In the genomic region with DNA sequence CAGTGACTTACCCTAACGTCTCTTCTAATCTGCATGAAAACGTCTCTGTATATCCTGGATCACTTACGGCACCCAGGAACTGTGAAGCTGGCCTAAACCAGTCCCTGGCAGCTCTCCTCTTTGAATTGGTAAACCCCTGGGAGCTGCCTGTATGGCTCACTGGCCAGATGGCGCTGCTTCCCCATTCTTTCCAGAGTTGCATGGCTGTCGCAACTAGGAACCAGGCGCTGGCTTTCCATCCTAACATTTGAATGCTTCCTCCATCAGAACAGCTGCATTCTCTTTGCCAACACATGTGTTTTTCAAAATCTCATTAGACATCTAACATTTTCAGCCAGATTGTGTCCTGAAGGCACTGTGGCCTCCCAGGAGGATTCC, we compare ENCODE assay signal across 9 cellular contexts. TPM values are rescaled to one million over a fixed set of nuclear protein-coding genes. Genes with fewer than 3 reads are reported as not detected.
DNase-seq lines count a peak whose midpoint lies in the region; ATAC-seq and TF ChIP-seq lines count a peak whose summit lies in the region.
"Had no signal": no experiment of that assay in that cellular context is flagged by ENCODE, and none has a peak within 500 bp of the region (broad histone marks: within the 10 kb centered on the region; RNA-seq: fewer than 3 reads in every experiment).

No MANE protein-coding gene starts in this region.

- H3K4me3 ChIP-seq in AG04449 (ENCODE audit: low read depth, low read length) = no peak overlapping the region
- H3K4me3 ChIP-seq: adrenal gland had no signal

- in situ Hi-C loops in KBM-7 (cut with MboI; ENCODE audit: low pct_unique_long_range_greater_than_20kb, low sequenced_read_pairs) (loop anchor here (25.0 kb wide), 1 partner anchor 231 kb away; no protein-coding TSS in a partner anchor), SK-MEL-5 (cut with HindIII; ENCODE audit: low pct_unique_long_range_greater_than_20kb, low sequenced_read_pairs) (no loop called here)

- no peak for DNase-seq in AG04449 (ENCODE audit: low read depth, low spot score)
- DNase-seq in KBM-7 = peak; percentile 32
- DNase-seq in SK-MEL-5 (ENCODE audit: low read depth, low spot score) = peak; percentile 52
- peak; percentile 34 for DNase-seq in inferior parietal cortex (ENCODE audit: extremely low spot score)
- DNase-seq in NCI-H1048 (lab: John Stamatoyannopoulos, UW) = no peak

- peak; percentile 22 for TF ChIP-seq CTCF in AG04449 (IDR thresholded peaks at IDR 0.05; ENCODE audit: insufficient read depth, low read length, missing control alignments)

- POLR2A ChIA-PET in AG04449 (lab: Yijun Ruan, JAX) = no interaction called here

- ATAC-seq in GM18909 (IDR thresholded peaks at IDR 0.05; ENCODE audit: poor library complexity, unreplicated experiment) (peak; percentile 8), GM21447 (IDR thresholded peaks at IDR 0.05; ENCODE audit: unreplicated experiment) (no peak), GM21381 (IDR thresholded peaks at IDR 0.05; ENCODE audit: unreplicated experiment) (no peak)

- CTCF ChIA-PET in AG04449 (lab: Yijun Ruan, JAX) = interaction anchor here (1.1 to 4.3 kb wide), 12 partner anchors 9 to 396 kb away, joined by 3 to 21 read pairs (median 6); a partner anchor contains a TSS

RNA-seq across cellular contexts. Expression of a gene that starts 8.0 kb away (rescaled TPM):
- total RNA-seq in SK-MEL-5 (2014; rRNA removed; shearing (Covaris generic)) = 0.13 and 0.21 TPM in 2 replicates
- polyA plus RNA-seq in SK-MEL-5 (2015; cell fraction: cytosol; rRNA removed) = not detected in 2 replicates
- not detected in 2 replicates for polyA plus RNA-seq in SK-MEL-5 (2015; cell fraction: nucleus; rRNA removed)
- polyA plus RNA-seq: adrenal gland had no signal

Comparison
In these comparisons a context has a peak if more than half of its experiments do, and no peak if none do; other contexts are left out.
1. DNase-seq: peak in KBM-7 (single experiment), SK-MEL-5 (single experiment) and inferior parietal cortex (single experiment); none in AG04449 (single experiment) and NCI-H1048 (single experiment).